In genomic region chr2:105339414-105339813, GRCh38 we compare ENCODE assay signal across 15 cellular contexts. TPM values are rescaled to one million over a fixed set of nuclear protein-coding genes. Genes with fewer than 3 reads are reported as not detected.
DNase-seq lines count a peak whose midpoint lies in the region; ATAC-seq and TF ChIP-seq lines count a peak whose summit lies in the region.
"Had no signal": no experiment of that assay in that cellular context is flagged by ENCODE, and none has a peak within 500 bp of the region (broad histone marks: within the 10 kb centered on the region; RNA-seq: fewer than 3 reads in every experiment).

No MANE protein-coding gene starts in this region.

- H4K20me1 ChIP-seq in OCI-LY3 (ENCODE audit: insufficient read depth, low read length) = peaks cover 3% of the 10 kb centered on the region; the same call in 1 of the 2 replicates

- H3K9me3 Mint-ChIP-seq in T-helper 2 cell treated with Interferon-gamma antibody and Interleukin-4, amounts not matched to agents 5 μg/mL and 100 μg/mL, for 36 hours = no peaks in the 10 kb centered on the region
- no peaks in the 10 kb centered on the region for H3K9me3 Mint-ChIP-seq in effector memory CD8-positive, alpha-beta T cell
- H3K9me3 Mint-ChIP-seq in osteocyte (ENCODE audit: unreplicated experiment) = no peaks in the 10 kb centered on the region

- H2AFZ ChIP-seq in OCI-LY3 (ENCODE audit: low read depth, low read length) = no peak overlapping the region

- peaks cover 55% of the 10 kb centered on the region for H3K79me2 ChIP-seq in OCI-LY3 (ENCODE audit: low read length)

- no peak for ATAC-seq in effector memory CD8-positive, alpha-beta T cell (replicated peaks)
- ATAC-seq: esophagus mucosa had no signal

- H3K36me3 Mint-ChIP-seq in T-helper 2 cell treated with Interferon-gamma antibody and Interleukin-4, amounts not matched to agents 5 μg/mL and 100 μg/mL, for 36 hours (ENCODE audit: low read depth) = peaks cover 26% of the 10 kb centered on the region
- peaks cover 45% of the 10 kb centered on the region for H3K36me3 Mint-ChIP-seq in effector memory CD8-positive, alpha-beta T cell (ENCODE audit: insufficient read depth)
- peaks cover 22% of the 10 kb centered on the region for H3K36me3 Mint-ChIP-seq in osteocyte (ENCODE audit: unreplicated experiment)

- H3K4me1 ChIP-seq in OCI-LY3 (ENCODE audit: low read length) = peaks cover 18% of the 10 kb centered on the region

- TF ChIP-seq CTCF in OCI-LY3 (IDR thresholded peaks at IDR 0.05; ENCODE audit: low read depth, low read length) = no peak
- TF ChIP-seq CTCF in osteocyte (IDR thresholded peaks at IDR 0.05) = no peak

- no peak overlapping the region for H3K27ac ChIP-seq in OCI-LY3 (ENCODE audit: low read length)
- H3K27ac ChIP-seq: right lobe of liver, thyroid gland, WERI-Rb-1 had no signal

- peaks cover 27% of the 10 kb centered on the region for H3K4me1 Mint-ChIP-seq in T-helper 2 cell treated with Interferon-gamma antibody and Interleukin-4, amounts not matched to agents 5 μg/mL and 100 μg/mL, for 36 hours (ENCODE audit: low read depth)
- peaks cover 14 to 38% of the 10 kb centered on the region in 2 donors for H3K4me1 Mint-ChIP-seq in effector memory CD8-positive, alpha-beta T cell (ENCODE audit: low read depth in 2 of 2)
- H3K4me1 Mint-ChIP-seq in osteocyte (ENCODE audit: unreplicated experiment) = peaks cover 26% of the 10 kb centered on the region

- no peaks in the 10 kb centered on the region for H3K27me3 ChIP-seq in OCI-LY3 (ENCODE audit: low read depth, low read length)
- H3K27me3 ChIP-seq: right lobe of liver, thyroid gland had no signal

- H3K4me3 Mint-ChIP-seq in T-helper 2 cell treated with Interferon-gamma antibody and Interleukin-4, amounts not matched to agents 5 μg/mL and 100 μg/mL, for 36 hours = peak overlapping the region; percentile 96
- peak overlapping the region in 1 of 2 donors; percentile 3 for H3K4me3 Mint-ChIP-seq in effector memory CD8-positive, alpha-beta T cell
- peak overlapping the region; percentile 27 for H3K4me3 Mint-ChIP-seq in osteocyte (ENCODE audit: unreplicated experiment)

- peaks cover 40% of the 10 kb centered on the region for H3K36me3 ChIP-seq in OCI-LY3 (replicated peaks; ENCODE audit: low read depth, low read length)

- H3K27me3 Mint-ChIP-seq in T-helper 2 cell treated with Interferon-gamma antibody and Interleukin-4, amounts not matched to agents 5 μg/mL and 100 μg/mL, for 36 hours (ENCODE audit: low read depth) = no peaks in the 10 kb centered on the region
- no peaks in the 10 kb centered on the region for H3K27me3 Mint-ChIP-seq in effector memory CD8-positive, alpha-beta T cell
- H3K27me3 Mint-ChIP-seq in osteocyte (ENCODE audit: unreplicated experiment) = no peaks in the 10 kb centered on the region

- H3K4me2 ChIP-seq in OCI-LY3 (ENCODE audit: low read length) = peak overlapping the region; percentile 69; the same call in 1 of the 2 replicates

- H3K27ac Mint-ChIP-seq in T-helper 2 cell treated with Interferon-gamma antibody and Interleukin-4, amounts not matched to agents 5 μg/mL and 100 μg/mL, for 36 hours = no peak overlapping the region
- H3K27ac Mint-ChIP-seq in effector memory CD8-positive, alpha-beta T cell = peak overlapping the region; percentile 99
- H3K27ac Mint-ChIP-seq in osteocyte (ENCODE audit: unreplicated experiment) = no peak overlapping the region

- H3K9ac ChIP-seq in OCI-LY3 (ENCODE audit: low read length) = no peak overlapping the region

- H3K4me3 ChIP-seq in OCI-LY3 (ENCODE audit: low read length) = 0 out of 2 replicates have a peak overlapping the region, but pooled peaks have one; percentile 93
- H3K4me3 ChIP-seq: right lobe of liver, thyroid gland had no signal

- H3K9me3 ChIP-seq in OCI-LY3 (ENCODE audit: insufficient read depth, low read length) = no peaks in the 10 kb centered on the region
- H3K9me3 ChIP-seq: right lobe of liver, thyroid gland had no signal

- no peak for DNase-seq in T-helper 2 cell treated with Interferon-gamma antibody and Interleukin-4, amounts not matched to agents 5 μg/mL and 100 μg/mL, for 36 hours (ENCODE audit: low spot score)
- DNase-seq in T-helper 2 cell (no peak), osteocyte (ENCODE audit: extremely low spot score, unreplicated experiment) (no peak), amniotic stem cell (lab: John Stamatoyannopoulos, UW) (no peak), T1000 (lab: John Stamatoyannopoulos, UW) (no peak)
- DNase-seq in effector memory CD8-positive, alpha-beta T cell = no peak
- DNase-seq in activated CD4-positive, CD25-positive, alpha-beta regulatory T cell treated with anti-CD3 and anti-CD28 coated beads, Interleukin-2, amount 50 U/mL, for 72 hours = no peak
- DNase-seq: activated gamma-delta T cell treated with Interleukin-2 at 50 U/mL for 16 hours, DMS53, NCI-H1105 treated with DMSO at 0.1 percent for 48 hours, right lobe of liver, thyroid gland, WERI-Rb-1 had no signal

RNA-seq across cellular contexts. Expression of gene C2orf49, which starts 2.1 kb away (rescaled TPM):
- 19.3 and 20.7 TPM in 2 replicates for total RNA-seq in osteocyte

RNA-seq across cellular contexts. Expression of gene TGFBRAP1, which starts 9.9 kb away (rescaled TPM):
- total RNA-seq in osteocyte = 17.9 and 21.2 TPM in 2 replicates

RNA-seq across cellular contexts. Expression of gene FHL2, which starts 59.4 kb away (rescaled TPM):
- 76.8 and 78.7 TPM in 2 replicates for total RNA-seq in osteocyte

Comparison
In these comparisons a context has a peak if more than half of its experiments do, and no peak if none do; other contexts are left out.
1. H3K27ac Mint-ChIP-seq: peak in effector memory CD8-positive, alpha-beta T cell (2 of 2); none in T-helper 2 cell treated with Interferon-gamma antibody and Interleukin-4, amounts not matched to agents 5 μg/mL and 100 μg/mL, for 36 hours (single experiment) and osteocyte (single experiment).